14 cellular contexts compared by ENCODE assay signal in the genomic region with DNA sequence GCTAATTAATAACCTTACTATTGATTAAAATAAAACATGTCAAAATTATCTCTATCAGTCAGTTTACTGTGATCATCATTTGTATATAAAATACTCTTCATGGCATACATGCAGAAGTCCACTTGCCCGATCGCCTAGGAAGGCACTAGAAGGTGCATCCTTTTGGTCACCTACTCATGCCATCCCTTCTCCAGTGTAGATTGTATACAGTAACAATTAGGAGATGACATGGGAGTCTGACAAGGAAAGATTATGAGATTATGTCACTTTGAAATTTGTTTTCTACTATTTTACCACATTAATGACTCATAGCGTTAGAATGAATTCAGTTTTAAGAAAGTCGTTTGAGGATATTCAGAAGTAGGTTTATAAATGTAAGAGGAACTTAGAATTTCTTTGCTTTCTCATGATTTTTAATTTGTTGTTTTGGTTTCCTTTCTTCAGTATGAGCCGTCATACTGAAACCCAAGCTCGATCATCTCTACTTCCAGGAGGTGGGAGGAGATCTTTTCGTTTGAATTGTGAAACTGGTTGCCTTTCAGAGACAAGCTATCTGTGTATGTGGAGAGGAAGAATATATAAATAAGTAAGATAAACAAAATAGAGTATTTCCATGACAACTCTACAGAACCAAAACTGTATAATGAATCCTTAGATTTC. TPM values are rescaled to one million over a fixed set of nuclear protein-coding genes. Genes with fewer than 3 reads are reported as not detected.
DNase-seq lines count a peak whose midpoint lies in the region; ATAC-seq and TF ChIP-seq lines count a peak whose summit lies in the region.
"Had no signal": no experiment of that assay in that cellular context is flagged by ENCODE, and none has a peak within 500 bp of the region (broad histone marks: within the 10 kb centered on the region; RNA-seq: fewer than 3 reads in every experiment).

No MANE protein-coding gene starts in this region.

- no peak overlapping the region for H3K27ac ChIP-seq in SJCRH30
- H3K27ac ChIP-seq: C4-2B had no signal

- no peaks in the 10 kb centered on the region for H3K36me3 ChIP-seq in SJCRH30

- no peak overlapping the region for H3K4me3 ChIP-seq in SJCRH30

- ATAC-seq in GM18505 (IDR thresholded peaks at IDR 0.05; ENCODE audit: unreplicated experiment) (peak; percentile 88), GM19463 (IDR thresholded peaks at IDR 0.05; ENCODE audit: unreplicated experiment) (peak; percentile 84), HG03025 (IDR thresholded peaks at IDR 0.05; ENCODE audit: low FRiP score, unreplicated experiment) (peak; percentile 92), esophagus mucosa (no peak)

- H3K27me3 ChIP-seq in SJCRH30 = 0 out of 2 replicates have a peak, but pooled peaks cover 2% of the 10 kb centered on the region

- no peaks in the 10 kb centered on the region for H3K4me1 ChIP-seq in SJCRH30

- TF ChIP-seq POLR2A in GM18505 (IDR thresholded peaks at IDR 0.05; ENCODE audit: borderline replicate concordance, extremely low read depth, insufficient read depth, insufficient read length) = no peak

- no peaks in the 10 kb centered on the region for H3K9me3 ChIP-seq in SJCRH30 (replicated peaks)

- peak; percentile 7 for DNase-seq in NOMO-1 treated with dmso at 0.1 percent for 144 hours (lab: John Stamatoyannopoulos, UW; ENCODE audit: unreplicated experiment)
- no peak for DNase-seq in dedifferentiated amniotic fluid mesenchymal stem cell (ENCODE audit: extremely low spot score)
- DNase-seq in islet precursor cell = no peak
- no peak for DNase-seq in SJCRH30
- DNase-seq: anterior cingulate cortex; naive B cell; NCI-H187; small intestine; stimulated activated CD8-positive, alpha-beta memory T cell treated with anti-CD3 and anti-CD28 coated beads, Interleukin-4, amount 100 ng/mL, for 48 hours had no signal

RNA-seq across cellular contexts. Expression of gene UNC5C, which starts 51.1 kb away (rescaled TPM):
- total RNA-seq in esophagus mucosa = 0.16 TPM
- total RNA-seq in SJCRH30 (2014; rRNA removed; shearing (Covaris generic)) = not detected in 2 replicates
